Comparison of ENCODE assay signal across 8 cellular contexts in genomic region chr9:127450831-127451680, GRCh38. TPM values are rescaled to one million over a fixed set of nuclear protein-coding genes. Genes with fewer than 3 reads are reported as not detected.
A peak's percentile ranks its signal among the peaks of the same experiment; 100 is the strongest.
DNase-seq lines count a peak whose midpoint lies in the region; ATAC-seq and TF ChIP-seq lines count a peak whose summit lies in the region.

Gene LRSAM1, plus strand, starts transcription at chr9:127451510. Its CDS starts 3,018 bp downstream, at chr9:127454528.
Gene RPL12, minus strand, starts transcription at chr9:127451406. Its CDS starts 89 bp downstream, at chr9:127451317.

- ATAC-seq in GM18873 (IDR thresholded peaks at IDR 0.05; ENCODE audit: low FRiP score, unreplicated experiment) = peak; percentile 67
- peak; percentile 72 for ATAC-seq in HG03135 (IDR thresholded peaks at IDR 0.05; ENCODE audit: unreplicated experiment)

- TF ChIP-seq CTCF in AG04449 (IDR thresholded peaks at IDR 0.05; ENCODE audit: insufficient read depth, low read length, missing control alignments) = no peak
- no peak for TF ChIP-seq CTCF in WERI-Rb-1 (IDR thresholded peaks at IDR 0.05; ENCODE audit: low read depth, low read length)
- TF ChIP-seq CTCF in breast epithelium (IDR thresholded peaks at IDR 0.05) = no peak

- intact Hi-C loops in breast epithelium (cut with DNase I; ENCODE audit: low total_unique reads) = loop anchor here (10.0 kb wide), 1 partner anchor 56 kb away; the partner anchor contains the start of gene SLC2A8

- H3K27ac ChIP-seq in WERI-Rb-1 (peak within 1 kb of the TSS; percentile 89), breast epithelium (peak within 1 kb of the TSS; percentile 96 to 97), iPS-20b (ENCODE audit: low read length) (peak within 1 kb of the TSS; percentile 76), skin epidermis (peak within 1 kb of the TSS; percentile 68 to 98 (median 94))

- TF ChIP-seq POLR2A in breast epithelium (IDR thresholded peaks at IDR 0.05) = peak; percentile 100

- H3K27me3 ChIP-seq in WERI-Rb-1 (ENCODE audit: insufficient read depth, low read depth, severe bottlenecking) (no peaks in the 10 kb centered on the region), breast epithelium (no peaks in the 10 kb centered on the region), iPS-20b (ENCODE audit: insufficient read depth, low read length) (no peaks in the 10 kb centered on the region)

- CTCF ChIA-PET in AG04449 (lab: Yijun Ruan, JAX) = interaction anchor here (1.4 to 1.8 kb wide), 4 partner anchors 134 to 509 kb away, joined by 3 to 6 read pairs (median 5); no protein-coding TSS in a partner anchor

- H3K4me3 ChIP-seq in AG04449 (ENCODE audit: low read depth, low read length) (peak within 1 kb of the TSS; percentile 98), WERI-Rb-1 (ENCODE audit: low read depth, low read length) (peak within 1 kb of the TSS; percentile 94), breast epithelium (peak within 1 kb of the TSS; percentile 81 to 90 (median 88)), iPS-20b (ENCODE audit: low read length) (peak within 1 kb of the TSS; percentile 95), skin epidermis (peak within 1 kb of the TSS; percentile 63 to 91 (median 85))

- POLR2A ChIA-PET in AG04449 (lab: Yijun Ruan, JAX) = interaction anchor here (0.5 to 2.0 kb wide), 27 partner anchors 10 to 335 kb away, joined by 3 to 19 read pairs (median 4); partner anchors contain the start of genes CDK9, SLC2A8 and ZNF79

- DNase-seq in AG04449 (ENCODE audit: low read depth, low spot score) = peak; percentile 60
- peak; percentile 95 for DNase-seq in NCI-H2227 (lab: John Stamatoyannopoulos, UW; ENCODE audit: unreplicated experiment)
- DNase-seq in WERI-Rb-1 = peak; percentile 98
- DNase-seq in breast epithelium (ENCODE audit: low spot score in 2 of 2) = peak; percentile 95 to 99

- H3K4me1 ChIP-seq in breast epithelium (peaks cover 0 to 5% of the 10 kb centered on the region in 2 donors), iPS-20b (ENCODE audit: insufficient read depth, low read length) (peaks cover 5% of the 10 kb centered on the region; the same call in 1 of the 2 replicates)

- peak within 1 kb of the TSS; percentile 99 for H3K9ac ChIP-seq in iPS-20b (ENCODE audit: low read depth, low read length)

- H3K9me3 ChIP-seq in WERI-Rb-1 (ENCODE audit: severe bottlenecking) = no peaks in the 10 kb centered on the region
- H3K9me3 ChIP-seq in breast epithelium = no peaks in the 10 kb centered on the region
- no peaks in the 10 kb centered on the region for H3K9me3 ChIP-seq in iPS-20b (ENCODE audit: insufficient read depth, low read depth, low read length)

- H3K36me3 ChIP-seq in WERI-Rb-1 (peaks cover 59% of the 10 kb centered on the region), breast epithelium (peaks cover 8% of the 10 kb centered on the region), iPS-20b (ENCODE audit: insufficient read depth, low read depth, low read length) (peaks cover 56% of the 10 kb centered on the region)

RNA-seq across cellular contexts. Expression of gene LRSAM1, which starts in this region (rescaled TPM):
- 10 to 100 TPM; 11.7 to 21.3 (median 17.9) TPM for total RNA-seq in breast epithelium

RNA-seq across cellular contexts. Expression of gene RPL12, which starts in this region (rescaled TPM):
- total RNA-seq in breast epithelium = 1,000 to 10,000 TPM; 2,790 to 3,232 (median 3,032) TPM

Comparison
In these comparisons a context has a peak if more than half of its experiments do, and no peak if none do; other contexts are left out.
1. Peak in every context shown above with its lines: DNase-seq, ATAC-seq, H3K4me3 ChIP-seq and H3K27ac ChIP-seq.